Comparison of ENCODE assay signal across 1 cellular context in genomic region chr12:11752403-11753150, GRCh38.
TF ChIP-seq lines count a peak whose summit lies in the region.

No MANE protein-coding gene starts in this region.

TF ChIP-seq in IMR-90, 13 proteins besides CTCF, POLR2A, EP300 and RAD21 (continued from another document):
- no peak for TF ChIP-seq BHLHE40 (IDR thresholded peaks at IDR 0.05; ENCODE audit: low read depth, low read length)
- TF ChIP-seq MAFK (IDR thresholded peaks at IDR 0.05; ENCODE audit: low read depth, low read length): no peak
- TF ChIP-seq ELK1 (IDR thresholded peaks at IDR 0.05; ENCODE audit: borderline replicate concordance, low read depth, low read length): no peak
